In the genomic region with DNA sequence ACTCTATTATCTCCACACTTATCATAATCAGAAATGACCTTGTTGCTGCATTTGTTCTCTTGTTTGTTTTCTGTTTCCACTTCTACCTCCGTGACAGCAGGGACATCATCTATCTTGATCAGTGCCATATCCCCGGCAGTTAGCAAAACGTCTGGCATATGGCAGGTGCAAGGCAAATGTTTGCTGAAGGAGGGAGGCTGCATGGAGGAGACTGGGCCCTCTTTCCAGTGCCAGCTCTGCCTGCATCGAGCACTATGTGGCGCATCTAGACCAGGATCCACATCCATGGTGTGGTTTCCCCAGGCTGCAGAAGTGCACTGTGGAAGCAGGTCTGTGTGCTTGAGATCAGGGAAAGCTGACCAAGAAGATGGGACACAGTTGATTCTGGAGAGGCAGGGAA, we compare ENCODE assay signal across 14 cellular contexts.
DNase-seq lines count a peak whose midpoint lies in the region; ATAC-seq, FAIRE-seq and TF ChIP-seq lines count a peak whose summit lies in the region.
"Had no signal": no experiment of that assay in that cellular context is flagged by ENCODE, and none has a peak within 500 bp of the region (broad histone marks: within the 10 kb centered on the region; RNA-seq: fewer than 3 reads in every experiment).

No MANE protein-coding gene starts in this region.

- TF ChIP-seq EP300 in K562 (IDR thresholded peaks at IDR 0.05; ENCODE audit: low read length): no peak

- H3K4me3 ChIP-seq in K562 (no peak overlapping the region), small intestine (ENCODE audit: low read depth in 1 of 2, low read length in 2 of 2) (no peak overlapping the region)

- H3K27ac ChIP-seq in K562 (ENCODE audit: extremely low read depth, low read depth, low read length) (no peak overlapping the region), small intestine (ENCODE audit: low read depth in 1 of 2, low read length in 1 of 2) (no peak overlapping the region)
- H3K27ac ChIP-seq: brain microvascular endothelial cell had no signal

- H4K20me1 ChIP-seq in K562 (replicated peaks; ENCODE audit: control insufficient read depth, insufficient read depth, low read length): 0 out of 2 replicates have a peak, but pooled peaks cover 2% of the 10 kb centered on the region

- no peak overlapping the region for H3K9ac ChIP-seq in K562 (ENCODE audit: insufficient read depth in 1 of 2, low read depth in 2 of 2, low read length in 2 of 2)

- H3K9me3 ChIP-seq in K562 (replicated peaks; ENCODE audit: control insufficient read depth, insufficient read depth, low read depth, low read length) (no peaks in the 10 kb centered on the region), small intestine (ENCODE audit: control insufficient read depth, low read depth) (no peaks in the 10 kb centered on the region)

- no peak overlapping the region for H3K4me2 ChIP-seq in K562 (ENCODE audit: insufficient read depth, low read length)

- no peak for TF ChIP-seq POLR2A in K562 (conservative IDR thresholded peaks at IDR 0.05)

- H3K27me3 ChIP-seq in K562 (ENCODE audit: control insufficient read depth in 2 of 2, insufficient read depth in 2 of 2, low read length in 2 of 2): peaks cover 0 to 2% of the 10 kb centered on the region in 2 experiments; a peak in 1 of 5 replicates
- H3K27me3 ChIP-seq in small intestine (ENCODE audit: control insufficient read depth in 2 of 2, insufficient read depth in 2 of 2, low read length in 2 of 2): no peaks in the 10 kb centered on the region
- H3K27me3 ChIP-seq: brain microvascular endothelial cell had no signal

- peak; percentile 20 to 33; a peak in 3 of 4 replicates for TF ChIP-seq RAD21 in K562 (CRISPR knock-in tag; conservative IDR thresholded peaks at IDR 0.05 in 1 of 2, IDR thresholded peaks at IDR 0.05 in 1 of 2)

- no peak overlapping the region for H2AFZ ChIP-seq in K562 (ENCODE audit: low read depth, low read length)

- H3K4me1 ChIP-seq in K562 (replicated peaks in 1 of 2; ENCODE audit: control insufficient read depth in 2 of 2, insufficient read depth in 2 of 2, low read length in 2 of 2) (no peaks in the 10 kb centered on the region), small intestine (ENCODE audit: control insufficient read depth in 2 of 2, insufficient read depth in 1 of 2, low read depth in 1 of 2, low read length in 1 of 2) (no peaks in the 10 kb centered on the region)

- no peaks in the 10 kb centered on the region for H3K9me1 ChIP-seq in K562 (ENCODE audit: control insufficient read depth, insufficient read depth, low read length)

- H3K79me2 ChIP-seq in K562 (ENCODE audit: control insufficient read depth, insufficient read depth, low read length): no peaks in the 10 kb centered on the region

- in situ Hi-C loops in K562 (cut with MboI): no loop called here

- no peak for ATAC-seq in K562
- no peak for ATAC-seq in GM19463 (IDR thresholded peaks at IDR 0.05; ENCODE audit: unreplicated experiment)
- no peak for ATAC-seq in HG03354 (IDR thresholded peaks at IDR 0.05; ENCODE audit: poor library complexity, severe bottlenecking, unreplicated experiment)
- ATAC-seq: activated T-helper 17 cell treated with anti-CD3 and anti-CD28 coated beads, Interleukin-2, amount 50 U/mL, for 72 hours had no signal

- DNase-seq in HT-29 (ENCODE audit: low spot score) (peak; percentile 34), NCI-H345 treated with DMSO at 0.1 percent for 48 hours (lab: John Stamatoyannopoulos, UW; ENCODE audit: unreplicated experiment) (peak; percentile 74), K562 (ENCODE audit: extremely low read depth in 1 of 4, low spot score in 3 of 4) (no peak), small intestine (peak; percentile 65), NCI-H1048 (lab: John Stamatoyannopoulos, UW) (no peak)
- DNase-seq: activated CD4-positive, CD25-positive, alpha-beta regulatory T cell treated with anti-CD3 and anti-CD28 coated beads, Interleukin-2, amount 50 U/mL, for 72 hours; brain microvascular endothelial cell; DMS79; MM.1S had no signal

- 0% methylated on average over 5 of the region's 5 CpGs for WGBS in K562 (ENCODE audit: insufficient coverage, low coverage, missing lambda C conversion rate)
- WGBS in small intestine, 3 donors: 22 to 64% (median 34%) methylated on average over 5 of the region's 5 CpGs

- FAIRE-seq in K562 (lab: Jason Lieb, UNC) (no peak), small intestine (lab: Jason Lieb, UNC) (no peak)
- FAIRE-seq: endothelial cell of umbilical vein, GM18507 had no signal

- POLR2A ChIA-PET in K562 (lab: Yijun Ruan, JAX): no interaction called here

- H3K36me3 ChIP-seq in K562 (ENCODE audit: control insufficient read depth, insufficient read depth, low read length) (no peaks in the 10 kb centered on the region), small intestine (ENCODE audit: control insufficient read depth in 2 of 2, insufficient read depth in 2 of 2, low read length in 2 of 2) (no peaks in the 10 kb centered on the region)
- H3K36me3 ChIP-seq: brain microvascular endothelial cell had no signal

- TF ChIP-seq CTCF in K562 (IDR thresholded peaks at IDR 0.05 in 2 of 3, conservative IDR thresholded peaks at IDR 0.05 in 1 of 3; ENCODE audit: insufficient read depth in 2 of 3, low read depth in 1 of 3, low read length in 3 of 3): peak in 2 of 3 experiments; percentile 10 to 37; a peak in 2 of 6 replicates

- BruUV-seq in K562 (replicated peaks; lab: Mats Ljungman, UMichigan): no TSS peak

- CTCF ChIA-PET in K562 (lab: Yijun Ruan, JAX; ENCODE audit: low intra/inter-chr PET ratio): no interaction called here

- intact Hi-C loops in K562 (cut with micrococcal nuclease): no loop called here

TF ChIP-seq in K562, 482 proteins besides CTCF, POLR2A, EP300 and RAD21:
- TF ChIP-seq HMG20A (CRISPR knock-in tag; conservative IDR thresholded peaks at IDR 0.05) (no peak), ASH1L (IDR thresholded peaks at IDR 0.05; ENCODE audit: borderline replicate concordance, low read depth, partially characterized antibody) (no peak), NCOA1 (IDR thresholded peaks at IDR 0.05; ENCODE audit: low read depth) (no peak), POLR3A (IDR thresholded peaks at IDR 0.05; ENCODE audit: borderline replicate concordance, extremely low read depth, insufficient read depth, insufficient read length) (no peak), BRF1 (IDR thresholded peaks at IDR 0.05; ENCODE audit: borderline replicate concordance, extremely low read depth, insufficient read length) (no peak), POLR2G (IDR thresholded peaks at IDR 0.05; ENCODE audit: low read depth, low read length) (no peak), ZNF175 (CRISPR knock-in tag; IDR thresholded peaks at IDR 0.05; ENCODE audit: low read depth) (no peak), KAT2B (IDR thresholded peaks at IDR 0.05; ENCODE audit: low read depth, low read length) (no peak), ZNF263 (CRISPR knock-in tag; IDR thresholded peaks at IDR 0.05; ENCODE audit: borderline replicate concordance) (no peak), ZNF77 (CRISPR knock-in tag; IDR thresholded peaks at IDR 0.05) (no peak)
- TF ChIP-seq, protein P1, sequence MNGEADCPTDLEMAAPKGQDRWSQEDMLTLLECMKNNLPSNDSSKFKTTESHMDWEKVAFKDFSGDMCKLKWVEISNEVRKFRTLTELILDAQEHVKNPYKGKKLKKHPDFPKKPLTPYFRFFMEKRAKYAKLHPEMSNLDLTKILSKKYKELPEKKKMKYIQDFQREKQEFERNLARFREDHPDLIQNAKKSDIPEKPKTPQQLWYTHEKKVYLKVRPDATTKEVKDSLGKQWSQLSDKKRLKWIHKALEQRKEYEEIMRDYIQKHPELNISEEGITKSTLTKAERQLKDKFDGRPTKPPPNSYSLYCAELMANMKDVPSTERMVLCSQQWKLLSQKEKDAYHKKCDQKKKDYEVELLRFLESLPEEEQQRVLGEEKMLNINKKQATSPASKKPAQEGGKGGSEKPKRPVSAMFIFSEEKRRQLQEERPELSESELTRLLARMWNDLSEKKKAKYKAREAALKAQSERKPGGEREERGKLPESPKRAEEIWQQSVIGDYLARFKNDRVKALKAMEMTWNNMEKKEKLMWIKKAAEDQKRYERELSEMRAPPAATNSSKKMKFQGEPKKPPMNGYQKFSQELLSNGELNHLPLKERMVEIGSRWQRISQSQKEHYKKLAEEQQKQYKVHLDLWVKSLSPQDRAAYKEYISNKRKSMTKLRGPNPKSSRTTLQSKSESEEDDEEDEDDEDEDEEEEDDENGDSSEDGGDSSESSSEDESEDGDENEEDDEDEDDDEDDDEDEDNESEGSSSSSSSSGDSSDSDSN (IDR thresholded peaks at IDR 0.05; ENCODE audit: borderline replicate concordance in 1 of 2, low read depth in 2 of 2, low read length in 2 of 2): no peak
- TF ChIP-seq, protein P2, sequence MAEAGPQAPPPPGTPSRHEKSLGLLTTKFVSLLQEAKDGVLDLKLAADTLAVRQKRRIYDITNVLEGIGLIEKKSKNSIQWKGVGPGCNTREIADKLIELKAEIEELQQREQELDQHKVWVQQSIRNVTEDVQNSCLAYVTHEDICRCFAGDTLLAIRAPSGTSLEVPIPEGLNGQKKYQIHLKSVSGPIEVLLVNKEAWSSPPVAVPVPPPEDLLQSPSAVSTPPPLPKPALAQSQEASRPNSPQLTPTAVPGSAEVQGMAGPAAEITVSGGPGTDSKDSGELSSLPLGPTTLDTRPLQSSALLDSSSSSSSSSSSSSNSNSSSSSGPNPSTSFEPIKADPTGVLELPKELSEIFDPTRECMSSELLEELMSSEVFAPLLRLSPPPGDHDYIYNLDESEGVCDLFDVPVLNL (CRISPR knock-in tag; IDR thresholded peaks at IDR 0.05; ENCODE audit: low read depth): no peak
- TF ChIP-seq, protein P3, sequence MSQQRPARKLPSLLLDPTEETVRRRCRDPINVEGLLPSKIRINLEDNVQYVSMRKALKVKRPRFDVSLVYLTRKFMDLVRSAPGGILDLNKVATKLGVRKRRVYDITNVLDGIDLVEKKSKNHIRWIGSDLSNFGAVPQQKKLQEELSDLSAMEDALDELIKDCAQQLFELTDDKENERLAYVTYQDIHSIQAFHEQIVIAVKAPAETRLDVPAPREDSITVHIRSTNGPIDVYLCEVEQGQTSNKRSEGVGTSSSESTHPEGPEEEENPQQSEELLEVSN (IDR thresholded peaks at IDR 0.05; ENCODE audit: borderline replicate concordance in 1 of 2, extremely low read depth in 1 of 2, insufficient read depth in 1 of 2, insufficient read length in 1 of 2, low read depth in 1 of 2, low read length in 1 of 2, poor library complexity in 1 of 2, severe bottlenecking in 1 of 2): no peak

Comparison
In these comparisons a context has a peak if more than half of its experiments do, and no peak if none do; other contexts are left out.
1. DNase-seq: peak in HT-29 (single experiment), NCI-H345 treated with DMSO at 0.1 percent for 48 hours (single experiment) and small intestine (single experiment); none in K562 (0 of 4) and NCI-H1048 (single experiment).